In genomic region chr12:49111206-49111605, GRCh38 we compare ENCODE assay signal across 2 cellular contexts.
TF ChIP-seq lines count a peak whose summit lies in the region.

No MANE protein-coding gene starts in this region.

TF ChIP-seq in SK-N-SH, 30 proteins besides CTCF, POLR2A, EP300 and RAD21 (continued from another document):
- TF ChIP-seq REST (IDR thresholded peaks at IDR 0.05; ENCODE audit: low read depth, low read length) (no peak), RCOR1 (IDR thresholded peaks at IDR 0.05; ENCODE audit: low read length) (no peak), SMC3 (IDR thresholded peaks at IDR 0.05; ENCODE audit: low read depth, low read length) (no peak), IRF3 (IDR thresholded peaks at IDR 0.05; ENCODE audit: low read depth, low read length) (no peak), ZBTB33 (IDR thresholded peaks at IDR 0.05; ENCODE audit: borderline replicate concordance, low read depth) (no peak), USF1 (IDR thresholded peaks at IDR 0.05; ENCODE audit: borderline replicate concordance, low read depth) (no peak), SIN3A (IDR thresholded peaks at IDR 0.05; ENCODE audit: borderline replicate concordance, low read depth, low read length) (no peak)
TF ChIP-seq in SK-N-SH: peak in this region for 0.

TF ChIP-seq in SK-N-SH treated with all-trans-retinoic acid at 6 μM for 48 hours, 23 proteins besides CTCF, POLR2A, EP300 and RAD21 (continued from another document):
- TF ChIP-seq CSRNP3 (CRISPR knock-in tag; IDR thresholded peaks at IDR 0.05) = no peak
- no peak for TF ChIP-seq ARNTL (CRISPR knock-in tag; IDR thresholded peaks at IDR 0.05; ENCODE audit: borderline replicate concordance, low read depth)
- no peak for TF ChIP-seq GLIS3 (CRISPR knock-in tag; IDR thresholded peaks at IDR 0.05)
